ENCODE assay signal across 8 cellular contexts in genomic region chr17:40321502-40322416, GRCh38. TPM values are rescaled to one million over a fixed set of nuclear protein-coding genes. Genes with fewer than 3 reads are reported as not detected.
A peak's percentile ranks its signal among the peaks of the same experiment; 100 is the strongest.
DNase-seq lines count a peak whose midpoint lies in the region; TF ChIP-seq lines count a peak whose summit lies in the region.

No MANE protein-coding gene starts in this region.

- 74% methylated on average over 11 of the region's 11 CpGs for WGBS in hepatocyte (ENCODE audit: low lambda C conversion rate, missing lambda C conversion rate)

- no peaks in the 10 kb centered on the region for H3K27me3 Mint-ChIP-seq in activated naive CD4-positive, alpha-beta T cell treated with anti-CD3 and anti-CD28 coated beads, Interleukin-2, amount 50 U/mL, for 24 hours

- H3K4me1 Mint-ChIP-seq in activated naive CD4-positive, alpha-beta T cell treated with anti-CD3 and anti-CD28 coated beads, Interleukin-2, amount 50 U/mL, for 24 hours, result peaks cover 66% of the 10 kb centered on the region

- no peak for TF ChIP-seq CTCF in hepatocyte (IDR thresholded peaks at IDR 0.05; ENCODE audit: poor library complexity)

- no peaks in the 10 kb centered on the region for H3K9me2 ChIP-seq in hepatocyte (replicated peaks; ENCODE audit: insufficient read depth)

- H3K27me3 ChIP-seq in hepatocyte, result no peaks in the 10 kb centered on the region

- H4K20me1 ChIP-seq in hepatocyte (ENCODE audit: insufficient read depth, poor library complexity, severe bottlenecking), result peaks cover 71% of the 10 kb centered on the region

- peak overlapping the region; percentile 97 for H3K4me3 Mint-ChIP-seq in activated naive CD4-positive, alpha-beta T cell treated with anti-CD3 and anti-CD28 coated beads, Interleukin-2, amount 50 U/mL, for 24 hours

- H3K4me1 ChIP-seq in hepatocyte (ENCODE audit: insufficient read depth), result peaks cover 74% of the 10 kb centered on the region

- no peak overlapping the region for H2AFZ ChIP-seq in hepatocyte

- H3K27ac Mint-ChIP-seq in activated naive CD4-positive, alpha-beta T cell treated with anti-CD3 and anti-CD28 coated beads, Interleukin-2, amount 50 U/mL, for 24 hours, result peak overlapping the region; percentile 99

- peaks cover 2% of the 10 kb centered on the region for H3K36me3 Mint-ChIP-seq in activated naive CD4-positive, alpha-beta T cell treated with anti-CD3 and anti-CD28 coated beads, Interleukin-2, amount 50 U/mL, for 24 hours

- H3K9me3 ChIP-seq in hepatocyte (ENCODE audit: low read depth), result no peaks in the 10 kb centered on the region

- H3K9me3 Mint-ChIP-seq in activated naive CD4-positive, alpha-beta T cell treated with anti-CD3 and anti-CD28 coated beads, Interleukin-2, amount 50 U/mL, for 24 hours, result no peaks in the 10 kb centered on the region

- peak; percentile 17 to 46 for DNase-seq in NCI-H524 (lab: John Stamatoyannopoulos, UW)
- DNase-seq in NCI-H524 treated with DMSO at 0.1 percent for 48 hours (lab: John Stamatoyannopoulos, UW), result no peak
- no peak for DNase-seq in hepatocyte (ENCODE audit: low spot score)
- peak in 3 of 49 donors; percentile 32 to 81 (median 71) for DNase-seq in substantia nigra (lab: John Stamatoyannopoulos, UW)
- no peak for DNase-seq in kidney tubule cell (ENCODE audit: low spot score)
- no peak for DNase-seq in AML-193 (lab: John Stamatoyannopoulos, UW)
- DNase-seq in HK-2 (ENCODE audit: unreplicated experiment), result no peak

- peaks cover 95% of the 10 kb centered on the region for H3K79me2 ChIP-seq in hepatocyte

- H3K27ac ChIP-seq in hepatocyte (peak overlapping the region; percentile 87), substantia nigra (ENCODE audit: low read depth, low read length, poor library complexity, severe bottlenecking) (peak overlapping the region; percentile 42)

- H3K4me2 ChIP-seq in hepatocyte, result peak overlapping the region; percentile 87

- no peaks in the 10 kb centered on the region for H3K36me3 ChIP-seq in hepatocyte (replicated peaks; ENCODE audit: insufficient read depth, low read depth)

- no peak overlapping the region for H3K4me3 ChIP-seq in hepatocyte

RNA-seq across cellular contexts. Expression of gene RARA, which starts 12.8 kb away (rescaled TPM):
- total RNA-seq in hepatocyte, result 19.2 and 30.0 TPM in 2 replicates
- polyA plus RNA-seq in hepatocyte, result 33.1 and 34.4 TPM in 2 replicates

RNA-seq across cellular contexts. Expression of gene CDC6, which starts 34.1 kb away (rescaled TPM):
- 5.8 and 8.6 TPM in 2 replicates for total RNA-seq in hepatocyte
- 5.1 and 7.5 TPM in 2 replicates for polyA plus RNA-seq in hepatocyte

RNA-seq across cellular contexts. Expression of gene GJD3, which starts 42.8 kb away (rescaled TPM):
- total RNA-seq in hepatocyte, result 0.47 TPM in 1 of 2 replicates, not detected in the other
- polyA plus RNA-seq in hepatocyte, result 3.3 and 3.8 TPM in 2 replicates

Comparison
In these comparisons a context has a peak if more than half of its experiments do, and no peak if none do; other contexts are left out.
1. DNase-seq: peak in NCI-H524 (2 of 2); none in NCI-H524 treated with DMSO at 0.1 percent for 48 hours (single experiment), hepatocyte (single experiment), kidney tubule cell (single experiment), AML-193 (0 of 2) and HK-2 (single experiment).